In genomic region chr2:142940606-142941223, GRCh38 we compare ENCODE assay signal across 29 cellular contexts.
A peak's percentile ranks its signal among the peaks of the same experiment; 100 is the strongest.
DNase-seq lines count a peak whose midpoint lies in the region; ATAC-seq and TF ChIP-seq lines count a peak whose summit lies in the region.
"Had no signal": no experiment of that assay in that cellular context is flagged by ENCODE, and none has a peak within 500 bp of the region (broad histone marks: within the 10 kb centered on the region; RNA-seq: fewer than 3 reads in every experiment).

No MANE protein-coding gene starts in this region.

- H3K36me3 ChIP-seq in breast epithelium (no peaks in the 10 kb centered on the region), sigmoid colon (no peaks in the 10 kb centered on the region)

- peaks cover 39% of the 10 kb centered on the region for H3K4me1 Mint-ChIP-seq in MCF 10A (ENCODE audit: insufficient read depth, unreplicated experiment)
- H3K4me1 Mint-ChIP-seq in stimulated activated naive B cell treated with anti-CD40 and anti-IgM and Interleukin-4, amounts not matched to agents 10 μg/mL and 1 μg/mL and 100 μg/mL, for 72 hours: peaks cover 9 to 17% of the 10 kb centered on the region in 2 donors
- H3K4me1 Mint-ChIP-seq: activated naive CD8-positive, alpha-beta T cell treated with anti-CD3 and anti-CD28 coated beads, Interleukin-2, amount 50 U/mL, for 24 hours; CD4-positive, CD25-positive, alpha-beta regulatory T cell had no signal

- BruUV-seq in MCF 10A (replicated peaks; lab: Mats Ljungman, UMichigan): no TSS peak

- no peak for DNase-seq in MCF 10A (ENCODE audit: unreplicated experiment)
- DNase-seq in breast epithelium (ENCODE audit: low spot score in 2 of 2): no peak
- peak; percentile 9 for DNase-seq in fibroblast of peridontal ligament (ENCODE audit: extremely low read depth)
- DNase-seq in stimulated activated naive B cell treated with anti-CD40 and anti-IgM and Interleukin-4, amounts not matched to agents 10 μg/mL and 1 μg/mL and 100 μg/mL, for 72 hours: no peak
- DNase-seq in DMS79 (lab: John Stamatoyannopoulos, UW): no peak
- DNase-seq in sigmoid colon: no peak
- DNase-seq: activated CD4-positive, alpha-beta memory T cell treated with anti-CD3 and anti-CD28 coated beads for 36 hours; activated CD4-positive, CD25-positive, alpha-beta regulatory T cell treated with anti-CD3 and anti-CD28 coated beads, Interleukin-2, amount 50 U/mL, for 72 hours; activated naive CD4-positive, alpha-beta T cell; activated naive CD8-positive, alpha-beta T cell treated with anti-CD3 and anti-CD28 coated beads, Interleukin-2, amount 50 U/mL, for 24 hours; caudate nucleus; CD4-positive, CD25-positive, alpha-beta regulatory T cell; cortex of kidney; effector memory CD4-positive, alpha-beta T cell; mesenchymal stem cell; NCI-H1092; NCI-H187 treated with DMSO at 0.1 percent for 48 hours; NK-92 treated with Interleukin-12 subunit alpha and Interleukin-12 subunit beta, amount 100 ng/mL, for 24 hours; PC-3; small intestine; testis had no signal

- no peaks in the 10 kb centered on the region for H3K4me1 ChIP-seq in breast epithelium
- H3K4me1 ChIP-seq in sigmoid colon: peaks cover 0 to 9% (median 0%) of the 10 kb centered on the region in 4 donors
- H3K4me1 ChIP-seq: testis had no signal

- POLR2A ChIA-PET in MCF 10A (lab: Yijun Ruan, JAX): interaction anchor here (0.6 to 1.6 kb wide), 4 partner anchors 25 to 572 kb away, joined by 3 to 6 read pairs (median 4); no protein-coding TSS in a partner anchor

- H3K9me3 ChIP-seq in breast epithelium (no peaks in the 10 kb centered on the region), sigmoid colon (no peaks in the 10 kb centered on the region)
- H3K9me3 ChIP-seq: testis had no signal

- H3K27me3 ChIP-seq in breast epithelium (no peaks in the 10 kb centered on the region), sigmoid colon (no peaks in the 10 kb centered on the region)
- H3K27me3 ChIP-seq: testis had no signal

- H3K27ac Mint-ChIP-seq in MCF 10A (ENCODE audit: low read depth, unreplicated experiment): peak overlapping the region; percentile 54
- peak overlapping the region; percentile 57 for H3K27ac Mint-ChIP-seq in stimulated activated naive B cell treated with anti-CD40 and anti-IgM and Interleukin-4, amounts not matched to agents 10 μg/mL and 1 μg/mL and 100 μg/mL, for 72 hours
- H3K27ac Mint-ChIP-seq: activated CD4-positive, alpha-beta memory T cell treated with anti-CD3 and anti-CD28 coated beads for 36 hours; activated naive CD8-positive, alpha-beta T cell treated with anti-CD3 and anti-CD28 coated beads, Interleukin-2, amount 50 U/mL, for 24 hours; CD4-positive, CD25-positive, alpha-beta regulatory T cell; stimulated activated naive CD8-positive, alpha-beta T cell treated with anti-CD3 and anti-CD28 coated beads, Interleukin-15, Interleukin-2, amounts not matched to agents 100 ng/mL and 50 ng/mL, for 24 hours; T-helper 1 cell treated with Interleukin-12 subunit alpha and Interleukin-12 subunit beta and Interleukin-4 antibody, amounts not matched to agents 30 μg/mL and 1 μg/mL, for 36 hours had no signal

- 31 to 43% methylated on average over 2 of the region's 2 CpGs for WGBS in sigmoid colon, 2 donors

- no peak for TF ChIP-seq POLR2A in breast epithelium (IDR thresholded peaks at IDR 0.05)
- no peak for TF ChIP-seq POLR2A in GM18505 (IDR thresholded peaks at IDR 0.05; ENCODE audit: borderline replicate concordance, extremely low read depth, insufficient read depth, insufficient read length)
- no peak for TF ChIP-seq POLR2A in sigmoid colon (IDR thresholded peaks at IDR 0.05)

- H3K27me3 Mint-ChIP-seq in MCF 10A (ENCODE audit: insufficient read depth, unreplicated experiment): no peaks in the 10 kb centered on the region
- no peaks in the 10 kb centered on the region for H3K27me3 Mint-ChIP-seq in stimulated activated naive B cell treated with anti-CD40 and anti-IgM and Interleukin-4, amounts not matched to agents 10 μg/mL and 1 μg/mL and 100 μg/mL, for 72 hours
- H3K27me3 Mint-ChIP-seq: activated CD4-positive, alpha-beta memory T cell treated with anti-CD3 and anti-CD28 coated beads for 36 hours; activated naive CD8-positive, alpha-beta T cell treated with anti-CD3 and anti-CD28 coated beads, Interleukin-2, amount 50 U/mL, for 24 hours; stimulated activated naive CD8-positive, alpha-beta T cell treated with anti-CD3 and anti-CD28 coated beads, Interleukin-15, Interleukin-2, amounts not matched to agents 100 ng/mL and 50 ng/mL, for 24 hours had no signal

- H3K27ac ChIP-seq in breast epithelium (no peak overlapping the region), sigmoid colon (no peak overlapping the region)
- H3K27ac ChIP-seq: 22Rv1, testis had no signal

- H3K4me3 ChIP-seq in breast epithelium (no peak overlapping the region), sigmoid colon (no peak overlapping the region)
- H3K4me3 ChIP-seq: testis had no signal

- CTCF ChIA-PET in MCF 10A (lab: Yijun Ruan, JAX): interaction anchor here (0.6 to 1.3 kb wide), 5 partner anchors 12 to 1098 kb away, joined by 3 to 4 read pairs (median 3); partner anchors contain the start of gene KYNU

- ATAC-seq in HG03432 (IDR thresholded peaks at IDR 0.05; ENCODE audit: unreplicated experiment) (peak; percentile 48), GM18505 (IDR thresholded peaks at IDR 0.05; ENCODE audit: unreplicated experiment) (no peak)
- peak in 1 of 2 donors; percentile 50 for ATAC-seq in stimulated activated naive B cell treated with anti-CD40 and anti-IgM and Interleukin-4, amounts not matched to agents 10 μg/mL and 1 μg/mL and 100 μg/mL, for 72 hours (replicated peaks)
- ATAC-seq: activated naive CD8-positive, alpha-beta T cell treated with anti-CD3 and anti-CD28 coated beads, Interleukin-2, amount 50 U/mL, for 24 hours; left lobe of liver; Right ventricle myocardium inferior; SK-N-SH treated with all-trans-retinoic acid at 6 μM for 48 hours had no signal

- TF ChIP-seq CTCF in MCF 10A (IDR thresholded peaks at IDR 0.05; ENCODE audit: unreplicated experiment): no peak
- no peak for TF ChIP-seq CTCF in breast epithelium (IDR thresholded peaks at IDR 0.05)
- TF ChIP-seq CTCF in sigmoid colon (IDR thresholded peaks at IDR 0.05): no peak

- H3K9me3 Mint-ChIP-seq in MCF 10A (ENCODE audit: unreplicated experiment): no peaks in the 10 kb centered on the region
- peaks cover 0 to 2% of the 10 kb centered on the region in 2 donors for H3K9me3 Mint-ChIP-seq in stimulated activated naive B cell treated with anti-CD40 and anti-IgM and Interleukin-4, amounts not matched to agents 10 μg/mL and 1 μg/mL and 100 μg/mL, for 72 hours
- H3K9me3 Mint-ChIP-seq: activated CD4-positive, alpha-beta memory T cell treated with anti-CD3 and anti-CD28 coated beads for 36 hours; activated naive CD8-positive, alpha-beta T cell treated with anti-CD3 and anti-CD28 coated beads, Interleukin-2, amount 50 U/mL, for 24 hours; stimulated activated naive CD8-positive, alpha-beta T cell treated with anti-CD3 and anti-CD28 coated beads, Interleukin-15, Interleukin-2, amounts not matched to agents 100 ng/mL and 50 ng/mL, for 24 hours; T-helper 1 cell treated with Interleukin-12 subunit alpha and Interleukin-12 subunit beta and Interleukin-4 antibody, amounts not matched to agents 30 μg/mL and 1 μg/mL, for 36 hours had no signal

- no peak for TF ChIP-seq EP300 in sigmoid colon (IDR thresholded peaks at IDR 0.05)

- H3K36me3 Mint-ChIP-seq in MCF 10A (ENCODE audit: insufficient read depth, unreplicated experiment): peaks cover 61% of the 10 kb centered on the region
- peaks cover 18 to 40% of the 10 kb centered on the region in 2 donors for H3K36me3 Mint-ChIP-seq in stimulated activated naive B cell treated with anti-CD40 and anti-IgM and Interleukin-4, amounts not matched to agents 10 μg/mL and 1 μg/mL and 100 μg/mL, for 72 hours
- H3K36me3 Mint-ChIP-seq: activated CD4-positive, alpha-beta memory T cell treated with anti-CD3 and anti-CD28 coated beads for 36 hours; CD4-positive, CD25-positive, alpha-beta regulatory T cell had no signal

- no peak overlapping the region for H3K4me3 Mint-ChIP-seq in MCF 10A (ENCODE audit: unreplicated experiment)
- H3K4me3 Mint-ChIP-seq in stimulated activated naive B cell treated with anti-CD40 and anti-IgM and Interleukin-4, amounts not matched to agents 10 μg/mL and 1 μg/mL and 100 μg/mL, for 72 hours: peak overlapping the region in 1 of 2 donors; percentile 43
- H3K4me3 Mint-ChIP-seq: activated CD4-positive, alpha-beta memory T cell treated with anti-CD3 and anti-CD28 coated beads for 36 hours; activated naive CD8-positive, alpha-beta T cell treated with anti-CD3 and anti-CD28 coated beads, Interleukin-2, amount 50 U/mL, for 24 hours; CD4-positive, CD25-positive, alpha-beta regulatory T cell; stimulated activated naive CD8-positive, alpha-beta T cell treated with anti-CD3 and anti-CD28 coated beads, Interleukin-15, Interleukin-2, amounts not matched to agents 100 ng/mL and 50 ng/mL, for 24 hours; T-helper 1 cell treated with Interleukin-12 subunit alpha and Interleukin-12 subunit beta and Interleukin-4 antibody, amounts not matched to agents 30 μg/mL and 1 μg/mL, for 36 hours had no signal

- intact Hi-C loops in MCF 10A (cut with micrococcal nuclease): no loop called here
- intact Hi-C loops in breast epithelium (cut with DNase I; ENCODE audit: low total_unique reads): no loop called here
- intact Hi-C loops in sigmoid colon (cut with DNase I): no loop called here
